In genomic region chr1:100352267-100353072, GRCh38 we compare ENCODE assay signal across 8 cellular contexts. TPM values are rescaled to one million over a fixed set of nuclear protein-coding genes. Genes with fewer than 3 reads are reported as not detected.
DNase-seq lines count a peak whose midpoint lies in the region; ATAC-seq and TF ChIP-seq lines count a peak whose summit lies in the region.

CDC14A (plus strand) TSS chr1:100352506; CDS start chr1:100352955, 449 bp downstream.

- H3K27me3 Mint-ChIP-seq in IgD-negative memory B cell: no peaks in the 10 kb centered on the region

- no peaks in the 10 kb centered on the region for H3K9me3 Mint-ChIP-seq in IgD-negative memory B cell

- no peak for TF ChIP-seq CTCF in PC-3 (conservative IDR thresholded peaks at IDR 0.05; ENCODE audit: low read depth, low read length)

- no TSS peak for BruUV-seq in PC-3 (replicated peaks; lab: Mats Ljungman, UMichigan)

- DNase-seq in DMS153 (lab: John Stamatoyannopoulos, UW) (peak; percentile 52), PC-3 (peak; percentile 92)
- DNase-seq in activated T-cell treated with anti-CD3 and anti-CD28 coated beads, Interleukin-2, amount 50 U/mL, for 1 hour: peak; percentile 82
- DNase-seq in stimulated activated CD8-positive, alpha-beta memory T cell treated with anti-CD3 and anti-CD28 coated beads, Interleukin-7, amount 100 ng/mL, for 24 hours (ENCODE audit: low read depth): peak; percentile 72

- H3K27ac Mint-ChIP-seq in IgD-negative memory B cell: peak within 1 kb of the TSS; percentile 95 to 99 (median 98)

- CTCF ChIA-PET in PC-3 (lab: Charles Lee): no interaction called here

- WGBS in esophagus, 2 donors: 0% methylated on average over 60 to 65 of the region's 65 CpGs

- H3K9me2 ChIP-seq in PC-3 (replicated peaks; ENCODE audit: low read length): no peaks in the 10 kb centered on the region

- peak within 1 kb of the TSS; percentile 71 for H3K27ac ChIP-seq in PC-3 (ENCODE audit: low read length)
- H3K27ac ChIP-seq in esophagus (ENCODE audit: low read depth in 2 of 2, low read length in 1 of 2): peak within 1 kb of the TSS; percentile 85 to 92
- peak within 1 kb of the TSS; percentile 94 for H3K27ac ChIP-seq in muscle layer of colon (ENCODE audit: low read depth, low read length)

- H3K4me3 Mint-ChIP-seq in IgD-negative memory B cell: peak within 1 kb of the TSS; percentile 99 to 100 (median 100)

- no peaks in the 10 kb centered on the region for H4K20me1 ChIP-seq in PC-3 (ENCODE audit: low read length)

- H3K36me3 ChIP-seq in PC-3 (ENCODE audit: low read depth, low read length): no peaks in the 10 kb centered on the region
- H3K36me3 ChIP-seq in esophagus (ENCODE audit: control insufficient read depth in 2 of 2, insufficient read depth in 2 of 2, low read length in 1 of 2): no peaks in the 10 kb centered on the region
- H3K36me3 ChIP-seq in muscle layer of colon (ENCODE audit: insufficient read depth, low read length): peaks cover 7% of the 10 kb centered on the region

- H3K4me1 ChIP-seq in PC-3 (ENCODE audit: insufficient read depth, low read length) (peaks cover 29% of the 10 kb centered on the region), esophagus (ENCODE audit: control insufficient read depth in 2 of 2, insufficient read depth in 2 of 2, low read length in 1 of 2) (peaks cover 3% of the 10 kb centered on the region in 2 donors), muscle layer of colon (ENCODE audit: insufficient read depth, low read length) (peaks cover 34% of the 10 kb centered on the region)

- peaks cover 2% of the 10 kb centered on the region for H3K36me3 Mint-ChIP-seq in IgD-negative memory B cell

- POLR2A ChIA-PET in PC-3 (lab: Charles Lee; ENCODE audit: unreplicated experiment): no interaction called here

- H3K79me2 ChIP-seq in PC-3 (ENCODE audit: low read length): 0 out of 2 replicates have a peak, but pooled peaks cover 3% of the 10 kb centered on the region

- no peaks in the 10 kb centered on the region for H3K27me3 ChIP-seq in PC-3 (ENCODE audit: low read length)
- H3K27me3 ChIP-seq in esophagus (ENCODE audit: control insufficient read depth in 1 of 2, insufficient read depth in 2 of 2, low read length in 2 of 2): no peaks in the 10 kb centered on the region
- H3K27me3 ChIP-seq in muscle layer of colon (ENCODE audit: control insufficient read depth in 1 of 2, insufficient read depth in 2 of 2, low read length in 2 of 2): no peaks in the 10 kb centered on the region

- no peaks in the 10 kb centered on the region for H3K9me3 ChIP-seq in PC-3 (ENCODE audit: low read length)
- no peaks in the 10 kb centered on the region for H3K9me3 ChIP-seq in esophagus (ENCODE audit: control insufficient read depth in 2 of 2, insufficient read depth in 1 of 2, low read depth in 1 of 2, low read length in 1 of 2)
- H3K9me3 ChIP-seq in muscle layer of colon (ENCODE audit: low read length): no peaks in the 10 kb centered on the region

- H3K9ac ChIP-seq in PC-3 (ENCODE audit: low read length) (peak within 1 kb of the TSS; percentile 59), muscle layer of colon (ENCODE audit: low read length) (peak within 1 kb of the TSS; percentile 49)

- intact Hi-C loops in PC-3 (cut with micrococcal nuclease): loop anchor here (2.0 to 10.0 kb wide), 6 partner anchors 30 to 522 kb away; partner anchors contain the start of genes DBT, RTCA, SASS6 and TRMT13

- peak within 1 kb of the TSS; percentile 92 for H3K4me3 ChIP-seq in PC-3 (ENCODE audit: low read length)
- peak within 1 kb of the TSS; percentile 58 to 86 for H3K4me3 ChIP-seq in esophagus (ENCODE audit: low read depth in 1 of 2, low read length in 2 of 2)
- peak within 1 kb of the TSS; percentile 91 to 94 for H3K4me3 ChIP-seq in muscle layer of colon (ENCODE audit: low read depth in 1 of 2, low read length in 2 of 2)

- H2AFZ ChIP-seq in PC-3 (ENCODE audit: low read length): peak within 1 kb of the TSS; percentile 93

- peak; percentile 63 for ATAC-seq in GM21529 (IDR thresholded peaks at IDR 0.05; ENCODE audit: unreplicated experiment)
- ATAC-seq in PC-3: peak; percentile 71

- peaks cover 26 to 38% (median 33%) of the 10 kb centered on the region in 3 donors for H3K4me1 Mint-ChIP-seq in IgD-negative memory B cell

- peak within 1 kb of the TSS; percentile 91 for H3K4me2 ChIP-seq in PC-3 (ENCODE audit: low read length)

- no peaks in the 10 kb centered on the region for H3F3A ChIP-seq in PC-3 (ENCODE audit: low read length, unreplicated experiment)

RNA-seq across cellular contexts. Expression of gene CDC14A, which starts in this region (rescaled TPM):
- polyA plus RNA-seq in IgD-negative memory B cell (11.5 TPM), esophagus (1 to 10 TPM; 1.0 to 1.2 TPM)
- total RNA-seq in PC-3 (2014; rRNA removed): 3.4 and 3.7 TPM in 2 replicates

Comparison
In these comparisons a context has a peak if more than half of its experiments do, and no peak if none do; other contexts are left out.
1. Peak in every context shown above with its lines: DNase-seq, ATAC-seq, H3K4me3 ChIP-seq and H3K27ac ChIP-seq.